Comparison of ENCODE assay signal across 20 cellular contexts in the genomic region with DNA sequence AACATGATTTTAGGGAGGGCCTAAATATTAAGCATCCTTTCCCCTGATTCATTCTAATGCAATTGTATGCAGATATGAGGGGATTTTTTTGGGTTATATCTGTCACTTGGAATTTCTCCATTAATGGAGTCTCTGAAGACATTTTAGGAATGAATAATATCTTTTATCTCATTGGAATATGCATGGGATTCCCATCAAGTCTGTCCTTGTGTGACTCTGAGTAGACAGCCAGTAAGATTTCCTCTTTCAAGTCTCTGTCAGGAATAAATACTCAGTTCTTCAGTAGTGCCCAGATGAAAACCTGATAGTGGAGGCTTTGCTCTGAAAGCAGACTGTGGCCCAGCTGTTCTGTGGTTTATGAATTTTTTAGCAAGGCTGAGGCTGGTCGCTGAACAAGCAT.
"Had no signal": no experiment of that assay in that cellular context is flagged by ENCODE, and none has a peak within 500 bp of the region (broad histone marks: within the 10 kb centered on the region; RNA-seq: fewer than 3 reads in every experiment).

No MANE protein-coding gene starts in this region.

- H3K27ac Mint-ChIP-seq: activated CD4-positive, alpha-beta memory T cell treated with anti-CD3 and anti-CD28 coated beads, Interleukin-2, amount 10 ng/mL, durations not matched to agents 7 days and 5 days; activated CD4-positive, alpha-beta T cell treated with anti-CD3 and anti-CD28 coated beads for 36 hours; activated naive CD4-positive, alpha-beta T cell treated with anti-CD3 and anti-CD28 coated beads, Interleukin-2, amount 10 ng/mL, durations not matched to agents 7 days and 5 days; activated naive CD8-positive, alpha-beta T cell treated with anti-CD3 and anti-CD28 coated beads for 36 hours; activated T-cell treated with anti-CD3 and anti-CD28 coated beads, Interleukin-2, amount 50 U/mL, for 72 hours; activated T-helper 2 cell treated with anti-CD3 and anti-CD28 coated beads, Interferon-gamma antibody, Interleukin-2, Interleukin-4, amounts not matched to agents 10 μg/mL and 5 μg/mL and 100 μg/mL, durations not matched to agents 14 hours and 24 hours and 36 hours had no signal

- H3K9me2 ChIP-seq: SK-N-SH had no signal

- H3K4me1 Mint-ChIP-seq: activated CD4-positive, alpha-beta memory T cell treated with anti-CD3 and anti-CD28 coated beads, Interleukin-2, amount 10 ng/mL, durations not matched to agents 7 days and 5 days; activated CD4-positive, alpha-beta T cell treated with anti-CD3 and anti-CD28 coated beads for 36 hours; activated naive CD4-positive, alpha-beta T cell treated with anti-CD3 and anti-CD28 coated beads, Interleukin-2, amount 10 ng/mL, durations not matched to agents 7 days and 5 days; activated naive CD8-positive, alpha-beta T cell treated with anti-CD3 and anti-CD28 coated beads for 36 hours had no signal

- H3K4me3 Mint-ChIP-seq: activated CD4-positive, alpha-beta memory T cell treated with anti-CD3 and anti-CD28 coated beads, Interleukin-2, amount 10 ng/mL, durations not matched to agents 7 days and 5 days; activated CD4-positive, alpha-beta T cell treated with anti-CD3 and anti-CD28 coated beads for 36 hours; activated naive CD4-positive, alpha-beta T cell treated with anti-CD3 and anti-CD28 coated beads, Interleukin-2, amount 10 ng/mL, durations not matched to agents 7 days and 5 days; activated naive CD8-positive, alpha-beta T cell treated with anti-CD3 and anti-CD28 coated beads for 36 hours; activated T-cell treated with anti-CD3 and anti-CD28 coated beads, Interleukin-2, amount 50 U/mL, for 72 hours had no signal

- H3K27me3 Mint-ChIP-seq: activated CD4-positive, alpha-beta memory T cell treated with anti-CD3 and anti-CD28 coated beads, Interleukin-2, amount 10 ng/mL, durations not matched to agents 7 days and 5 days; activated naive CD4-positive, alpha-beta T cell treated with anti-CD3 and anti-CD28 coated beads, Interleukin-2, amount 10 ng/mL, durations not matched to agents 7 days and 5 days had no signal

- H3K4me2 ChIP-seq: SK-N-SH had no signal

- ATAC-seq: activated CD4-positive, alpha-beta T cell treated with anti-CD3 and anti-CD28 coated beads for 36 hours; activated T-cell treated with anti-CD3 and anti-CD28 coated beads, Interleukin-2, amount 50 U/mL, for 72 hours; PC-3 had no signal

- H3K36me3 ChIP-seq: WERI-Rb-1 had no signal

- H3K9me3 ChIP-seq: SK-N-SH had no signal

- H3K27ac ChIP-seq: WERI-Rb-1 had no signal

- H3K9me3 Mint-ChIP-seq: activated CD4-positive, alpha-beta memory T cell treated with anti-CD3 and anti-CD28 coated beads, Interleukin-2, amount 10 ng/mL, durations not matched to agents 7 days and 5 days; activated naive CD4-positive, alpha-beta T cell treated with anti-CD3 and anti-CD28 coated beads, Interleukin-2, amount 10 ng/mL, durations not matched to agents 7 days and 5 days; activated naive CD8-positive, alpha-beta T cell treated with anti-CD3 and anti-CD28 coated beads for 36 hours; activated T-cell treated with anti-CD3 and anti-CD28 coated beads, Interleukin-2, amount 50 U/mL, for 72 hours; activated T-helper 2 cell treated with anti-CD3 and anti-CD28 coated beads, Interferon-gamma antibody, Interleukin-2, Interleukin-4, amounts not matched to agents 10 μg/mL and 5 μg/mL and 100 μg/mL, durations not matched to agents 14 hours and 24 hours and 36 hours had no signal

- DNase-seq: activated CD4-positive, alpha-beta memory T cell treated with anti-CD3 and anti-CD28 coated beads, Interleukin-2, amount 10 ng/mL, durations not matched to agents 7 days and 5 days; activated CD4-positive, alpha-beta T cell treated with anti-CD3 and anti-CD28 coated beads for 36 hours; activated CD4-positive, alpha-beta T cell treated with anti-CD3 and anti-CD28 coated beads, Interleukin-2, amount 50 U/mL, for 1 hour; activated CD8-positive, alpha-beta memory T cell treated with anti-CD3 and anti-CD28 coated beads, Interleukin-2, amount 50 U/mL, for 4 hours; activated gamma-delta T cell treated with Interleukin-2 at 50 U/mL for 16 hours; activated naive CD4-positive, alpha-beta T cell treated with anti-CD3 and anti-CD28 coated beads, Interleukin-2, amount 10 ng/mL, durations not matched to agents 7 days and 5 days; activated naive CD8-positive, alpha-beta T cell treated with anti-CD3 and anti-CD28 coated beads for 36 hours; activated T-cell treated with anti-CD3 and anti-CD28 coated beads, Interleukin-2, amount 50 U/mL, for 72 hours; KG1; NCI-H1048; NCI-H146; NCI-H2029; NCI-H2107; NCI-H510A treated with DMSO at 0.1 percent for 48 hours; NCI-H69; PC-3; SK-N-SH; T-helper 1 cell; WERI-Rb-1 had no signal

- H3K9ac ChIP-seq: SK-N-SH had no signal

- H3K36me3 Mint-ChIP-seq: activated naive CD4-positive, alpha-beta T cell treated with anti-CD3 and anti-CD28 coated beads, Interleukin-2, amount 10 ng/mL, durations not matched to agents 7 days and 5 days; activated naive CD8-positive, alpha-beta T cell treated with anti-CD3 and anti-CD28 coated beads for 36 hours had no signal
